ENCODE assay signal across 9 cellular contexts in genomic region chr12:120101182-120101581, GRCh38. TPM values are rescaled to one million over a fixed set of nuclear protein-coding genes. Genes with fewer than 3 reads are reported as not detected.
DNase-seq lines count a peak whose midpoint lies in the region; ATAC-seq and TF ChIP-seq lines count a peak whose summit lies in the region.
"Had no signal": no experiment of that assay in that cellular context is flagged by ENCODE, and none has a peak within 500 bp of the region (broad histone marks: within the 10 kb centered on the region; RNA-seq: fewer than 3 reads in every experiment).

No MANE protein-coding gene starts in this region.

- peaks cover 0 to 89% (median 7%) of the 10 kb centered on the region in 3 donors for H3K36me3 Mint-ChIP-seq in CD8-positive, alpha-beta memory T cell

- no peak for DNase-seq in CD8-positive, alpha-beta memory T cell
- DNase-seq in ovary (peak in 2 of 5 donors; percentile 51 to 62), NCI-H510A (lab: John Stamatoyannopoulos, UW) (no peak)
- DNase-seq: activated CD8-positive, alpha-beta memory T cell treated with anti-CD3 and anti-CD28 coated beads, Interleukin-2, amount 50 U/mL, for 48 hours had no signal

- 10 to 14% (median 14%) methylated on average over 11 of the region's 11 CpGs for WGBS in ovary, 3 donors

- CTCF ChIA-PET in CD8-positive, alpha-beta memory T cell (lab: Charles Lee) = interaction anchor here (0.8 kb wide), 1 partner anchor 14 kb away, joined by 3 read pairs; no protein-coding TSS in a partner anchor

- H3K27me3 Mint-ChIP-seq in CD8-positive, alpha-beta memory T cell = no peaks in the 10 kb centered on the region

- intact Hi-C loops in ovary (cut with DNase I) = no loop called here

- TF ChIP-seq CTCF in ovary (IDR thresholded peaks at IDR 0.05) = no peak

- POLR2A ChIA-PET in CD8-positive, alpha-beta memory T cell (lab: Charles Lee) = interaction anchor here (1.3 kb wide), 1 partner anchor 9 kb away, joined by 3 read pairs; no protein-coding TSS in a partner anchor

- no peaks in the 10 kb centered on the region for H3K9me3 Mint-ChIP-seq in CD8-positive, alpha-beta memory T cell

- peak overlapping the region in 6 of 7 donors; percentile 64 to 89 (median 72) for H3K4me3 Mint-ChIP-seq in CD8-positive, alpha-beta memory T cell

- ATAC-seq in HG02852 (IDR thresholded peaks at IDR 0.05; ENCODE audit: unreplicated experiment) = peak; percentile 67
- ATAC-seq in HG03571 (IDR thresholded peaks at IDR 0.05; ENCODE audit: unreplicated experiment) = no peak
- ATAC-seq in HG02623 (IDR thresholded peaks at IDR 0.05; ENCODE audit: unreplicated experiment) = no peak
- ATAC-seq in HG03442 (IDR thresholded peaks at IDR 0.05; ENCODE audit: unreplicated experiment) = no peak

- no peak overlapping the region for H3K9ac ChIP-seq in duodenal mucosa (ENCODE audit: low read depth in 1 of 2, low read length in 2 of 2)

- H3K4me1 ChIP-seq in CD8-positive, alpha-beta memory T cell (ENCODE audit: insufficient read depth, low read length) = peaks cover 13% of the 10 kb centered on the region
- peaks cover 8 to 35% of the 10 kb centered on the region in 2 donors for H3K4me1 ChIP-seq in duodenal mucosa (ENCODE audit: control insufficient read depth in 1 of 2, insufficient read depth in 2 of 2, low read length in 2 of 2)
- peaks cover 24% of the 10 kb centered on the region for H3K4me1 ChIP-seq in ovary (ENCODE audit: insufficient read depth)

- TF ChIP-seq EP300 in ovary (IDR thresholded peaks at IDR 0.05) = no peak

- H3K27ac Mint-ChIP-seq in CD8-positive, alpha-beta memory T cell = peak overlapping the region; percentile 63 to 94 (median 86)

- no peaks in the 10 kb centered on the region for H3K27me3 ChIP-seq in CD8-positive, alpha-beta memory T cell (ENCODE audit: insufficient read depth, low read length, poor library complexity, severe bottlenecking)
- H3K27me3 ChIP-seq in duodenal mucosa (ENCODE audit: control insufficient read depth in 1 of 2, insufficient read depth in 2 of 2, low read length in 2 of 2) = no peaks in the 10 kb centered on the region
- H3K27me3 ChIP-seq in ovary = no peaks in the 10 kb centered on the region

- TF ChIP-seq POLR2A in ovary (IDR thresholded peaks at IDR 0.05) = no peak

- no peak overlapping the region for H3K4me3 ChIP-seq in CD8-positive, alpha-beta memory T cell (ENCODE audit: low read length)
- H3K4me3 ChIP-seq in duodenal mucosa (ENCODE audit: low read depth in 1 of 2, low read length in 2 of 2) (no peak overlapping the region), ovary (no peak overlapping the region)

- H3K36me3 ChIP-seq in CD8-positive, alpha-beta memory T cell (ENCODE audit: insufficient read depth, low read length) = peaks cover 40% of the 10 kb centered on the region
- H3K36me3 ChIP-seq in duodenal mucosa (ENCODE audit: control insufficient read depth in 1 of 2, insufficient read depth in 2 of 2, low read length in 2 of 2) = peaks cover 42 to 82% of the 10 kb centered on the region in 2 donors
- no peaks in the 10 kb centered on the region for H3K36me3 ChIP-seq in ovary

- no peaks in the 10 kb centered on the region for H3K9me3 ChIP-seq in CD8-positive, alpha-beta memory T cell (ENCODE audit: low read length)
- H3K9me3 ChIP-seq in duodenal mucosa (ENCODE audit: control insufficient read depth in 1 of 2, low read length in 2 of 2) (no peaks in the 10 kb centered on the region), ovary (no peaks in the 10 kb centered on the region)

- H3K27ac ChIP-seq in CD8-positive, alpha-beta memory T cell (ENCODE audit: low read depth, low read length) = no peak overlapping the region
- H3K27ac ChIP-seq in duodenal mucosa (ENCODE audit: low read depth, low read length) = peak overlapping the region; percentile 1
- H3K27ac ChIP-seq in ovary = peak overlapping the region; percentile 32 to 74

- H3K4me1 Mint-ChIP-seq in CD8-positive, alpha-beta memory T cell = peaks cover 28 to 46% (median 43%) of the 10 kb centered on the region in 3 donors

RNA-seq across cellular contexts. Expression of gene RAB35, which starts 15.4 kb away (rescaled TPM):
- 10 to 100 TPM; 66.8 to 77.8 TPM for total RNA-seq in CD8-positive, alpha-beta memory T cell
- 26.9 TPM for polyA plus RNA-seq in CD8-positive, alpha-beta memory T cell
- 10 to 100 TPM; 14.1 to 48.5 (median 39.3) TPM for total RNA-seq in ovary
- 10 to 100 TPM; 33.0 to 40.0 TPM for polyA plus RNA-seq in ovary
